ENCODE assay signal across 28 cellular contexts in the genomic region with DNA sequence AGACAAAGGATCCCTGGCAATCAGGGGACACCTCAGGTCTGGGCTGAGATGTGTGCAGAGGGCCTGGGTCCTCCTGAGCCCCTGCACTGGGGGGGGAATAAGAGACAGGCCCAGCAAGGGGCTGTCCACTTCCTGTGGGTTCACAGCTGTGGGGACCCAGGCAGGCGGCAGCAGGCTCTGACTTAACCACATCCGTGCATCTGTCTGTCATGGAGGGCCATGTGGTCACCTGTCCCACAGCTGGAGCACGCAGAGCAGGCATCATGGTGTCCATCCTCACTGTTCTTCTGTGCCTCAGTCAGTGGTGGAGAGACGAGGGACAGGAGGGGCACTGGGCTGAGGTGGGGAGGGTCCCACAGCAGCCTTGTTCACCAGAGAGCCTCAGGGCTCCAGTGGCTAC. TPM values are rescaled to one million over a fixed set of nuclear protein-coding genes. Genes with fewer than 3 reads are reported as not detected.
DNase-seq lines count a peak whose midpoint lies in the region; ATAC-seq and TF ChIP-seq lines count a peak whose summit lies in the region.
"Had no signal": no experiment of that assay in that cellular context is flagged by ENCODE, and none has a peak within 500 bp of the region (broad histone marks: within the 10 kb centered on the region; RNA-seq: fewer than 3 reads in every experiment).

No MANE protein-coding gene starts in this region.

- TF ChIP-seq CTCF in Loucy (conservative IDR thresholded peaks at IDR 0.05; ENCODE audit: low read length) (no peak), chondrocyte (IDR thresholded peaks at IDR 0.05) (no peak), upper lobe of left lung (IDR thresholded peaks at IDR 0.05) (no peak)

- H3K4me3 Mint-ChIP-seq in activated naive CD4-positive, alpha-beta T cell treated with anti-CD3 and anti-CD28 coated beads, Interleukin-2, amount 10 ng/mL, durations not matched to agents 7 days and 5 days, result no peak overlapping the region
- H3K4me3 Mint-ChIP-seq in chondrocyte (ENCODE audit: unreplicated experiment), result no peak overlapping the region
- H3K4me3 Mint-ChIP-seq: activated naive CD8-positive, alpha-beta T cell; naive thymus-derived CD8-positive, alpha-beta T cell had no signal

- no peak overlapping the region for H3K9ac ChIP-seq in Loucy (ENCODE audit: low read depth, low read length, poor library complexity, severe bottlenecking)
- H3K9ac ChIP-seq in Karpas-422 (ENCODE audit: low read length), result no peak overlapping the region
- H3K9ac ChIP-seq: parathyroid adenoma had no signal

- no peaks in the 10 kb centered on the region for H3F3A ChIP-seq in Loucy (ENCODE audit: low read depth)

- H3K9me3 Mint-ChIP-seq in activated naive CD4-positive, alpha-beta T cell treated with anti-CD3 and anti-CD28 coated beads, Interleukin-2, amount 10 ng/mL, durations not matched to agents 7 days and 5 days, result no peaks in the 10 kb centered on the region
- H3K9me3 Mint-ChIP-seq in chondrocyte (ENCODE audit: low read depth), result peaks cover 35% of the 10 kb centered on the region

- CTCF ChIA-PET in activated naive CD4-positive, alpha-beta T cell treated with anti-CD3 and anti-CD28 coated beads, Interleukin-2, amount 10 ng/mL, durations not matched to agents 7 days and 5 days (lab: Charles Lee), result no interaction called here

- ATAC-seq in upper lobe of left lung (ENCODE audit: low FRiP score in 2 of 2), result peak in 1 of 2 donors; percentile 29

- no peak for TF ChIP-seq EP300 in upper lobe of left lung (IDR thresholded peaks at IDR 0.05)

- DNase-seq in activated naive CD4-positive, alpha-beta T cell treated with anti-CD3 and anti-CD28 coated beads, Interleukin-2, amount 10 ng/mL, durations not matched to agents 7 days and 5 days, result peak; percentile 41
- no peak for DNase-seq in activated naive CD4-positive, alpha-beta T cell (lab: John Stamatoyannopoulos, UW)
- peak; percentile 83 for DNase-seq in chondrocyte (ENCODE audit: low spot score)
- DNase-seq in upper lobe of left lung, result peak; percentile 27 to 30
- no peak for DNase-seq in NCI-H510A treated with DMSO at 0.1 percent for 48 hours (lab: John Stamatoyannopoulos, UW)
- DNase-seq in Karpas-422, result no peak
- DNase-seq in 8988T, result no peak
- DNase-seq: ACHN; activated CD4-positive, alpha-beta T cell treated with anti-CD3 and anti-CD28 coated beads, Interleukin-2, amount 50 U/mL, for 1 hour; activated T-cell treated with anti-CD3 and anti-CD28 coated beads, Interleukin-2, amount 50 U/mL, for 1 hour; dermis blood vessel endothelial cell; foreskin fibroblast; GF-D8; hippocampal formation; islet precursor cell; mesenchymal stem cell; naive thymus-derived CD8-positive, alpha-beta T cell; NCI-H2081; NCI-H446 treated with DMSO at 0.1 percent for 48 hours; sigmoid colon; stimulated activated CD4-positive, alpha-beta T cell treated with anti-CD3 and anti-CD28 coated beads, Interleukin-1b, Interleukin-23, amount 100 ng/mL, for 48 hours had no signal

- H3K36me3 ChIP-seq in Loucy (ENCODE audit: insufficient read depth, low read length), result no peaks in the 10 kb centered on the region
- no peaks in the 10 kb centered on the region for H3K36me3 ChIP-seq in upper lobe of left lung
- no peaks in the 10 kb centered on the region for H3K36me3 ChIP-seq in Karpas-422 (ENCODE audit: insufficient read depth, low read length)
- H3K36me3 ChIP-seq: sigmoid colon had no signal

- H2AFZ ChIP-seq in Loucy (ENCODE audit: low read length) (no peak overlapping the region; the same call in 1 of the 2 replicates), Karpas-422 (ENCODE audit: low read length) (no peak overlapping the region)
- H2AFZ ChIP-seq: parathyroid adenoma had no signal

- H3K27me3 ChIP-seq in Loucy (ENCODE audit: insufficient read depth, low read length, poor library complexity, severe bottlenecking) (no peaks in the 10 kb centered on the region), upper lobe of left lung (no peaks in the 10 kb centered on the region), Karpas-422 (ENCODE audit: low read length) (no peaks in the 10 kb centered on the region)
- H3K27me3 ChIP-seq: sigmoid colon had no signal

- H3K27me3 Mint-ChIP-seq in activated naive CD4-positive, alpha-beta T cell treated with anti-CD3 and anti-CD28 coated beads, Interleukin-2, amount 10 ng/mL, durations not matched to agents 7 days and 5 days, result peaks cover 18% of the 10 kb centered on the region
- no peaks in the 10 kb centered on the region for H3K27me3 Mint-ChIP-seq in chondrocyte (ENCODE audit: low read depth)

- H3K36me3 Mint-ChIP-seq in activated naive CD4-positive, alpha-beta T cell treated with anti-CD3 and anti-CD28 coated beads, Interleukin-2, amount 10 ng/mL, durations not matched to agents 7 days and 5 days, result no peaks in the 10 kb centered on the region
- H3K36me3 Mint-ChIP-seq in chondrocyte (ENCODE audit: low read depth), result no peaks in the 10 kb centered on the region
- H3K36me3 Mint-ChIP-seq: activated naive CD8-positive, alpha-beta T cell; CD14-positive monocyte; naive thymus-derived CD8-positive, alpha-beta T cell had no signal

- H3K4me2 ChIP-seq in Loucy (ENCODE audit: low read depth, low read length, poor library complexity, severe bottlenecking) (peak overlapping the region; percentile 59), Karpas-422 (ENCODE audit: low read depth, low read length, poor library complexity, severe bottlenecking) (no peak overlapping the region)

- WGBS in upper lobe of left lung, 2 donors, result 43% methylated on average over 4 of the region's 4 CpGs; no CpG with 5 or more reads in 1 of the 2 donors

- H3K4me1 Mint-ChIP-seq in activated naive CD4-positive, alpha-beta T cell treated with anti-CD3 and anti-CD28 coated beads, Interleukin-2, amount 10 ng/mL, durations not matched to agents 7 days and 5 days, result peaks cover 14% of the 10 kb centered on the region
- no peaks in the 10 kb centered on the region for H3K4me1 Mint-ChIP-seq in chondrocyte (ENCODE audit: low read depth)

- H3K27ac ChIP-seq in upper lobe of left lung (no peak overlapping the region), Karpas-422 (ENCODE audit: low read length) (no peak overlapping the region)
- H3K27ac ChIP-seq: epithelial cell of prostate, parathyroid adenoma, sigmoid colon had no signal

- TF ChIP-seq POLR2A in upper lobe of left lung (IDR thresholded peaks at IDR 0.05), result no peak

- H3K79me2 ChIP-seq in Loucy (ENCODE audit: insufficient read depth, low read length) (no peaks in the 10 kb centered on the region), Karpas-422 (ENCODE audit: low read length) (no peaks in the 10 kb centered on the region)
- H3K79me2 ChIP-seq: parathyroid adenoma had no signal

- no peaks in the 10 kb centered on the region for H4K20me1 ChIP-seq in Loucy (ENCODE audit: insufficient read depth, low read length, poor library complexity, severe bottlenecking)
- H4K20me1 ChIP-seq in Karpas-422 (ENCODE audit: insufficient read depth, low read depth, low read length), result no peaks in the 10 kb centered on the region

- H3K9me2 ChIP-seq in Loucy (replicated peaks; ENCODE audit: low read depth, low read length) (no peaks in the 10 kb centered on the region), Karpas-422 (replicated peaks; ENCODE audit: insufficient read depth, low read length) (no peaks in the 10 kb centered on the region)

- H3K4me3 ChIP-seq in Loucy (ENCODE audit: low read length, poor library complexity, severe bottlenecking) (peak overlapping the region; percentile 22), upper lobe of left lung (no peak overlapping the region), Karpas-422 (ENCODE audit: low read length) (no peak overlapping the region)
- H3K4me3 ChIP-seq: K562, sigmoid colon had no signal

- H3K9me3 ChIP-seq in Loucy (ENCODE audit: insufficient read depth, low read depth, low read length) (no peaks in the 10 kb centered on the region), upper lobe of left lung (no peaks in the 10 kb centered on the region), Karpas-422 (ENCODE audit: low read length) (no peaks in the 10 kb centered on the region)
- H3K9me3 ChIP-seq: sigmoid colon had no signal

- H3K4me1 ChIP-seq in Loucy (ENCODE audit: insufficient read depth, low read length, poor library complexity, severe bottlenecking) (peaks cover 14% of the 10 kb centered on the region), upper lobe of left lung (no peaks in the 10 kb centered on the region), Karpas-422 (ENCODE audit: low read length) (no peaks in the 10 kb centered on the region)
- H3K4me1 ChIP-seq: parathyroid adenoma, sigmoid colon had no signal

- H3K27ac Mint-ChIP-seq in activated naive CD4-positive, alpha-beta T cell treated with anti-CD3 and anti-CD28 coated beads, Interleukin-2, amount 10 ng/mL, durations not matched to agents 7 days and 5 days, result no peak overlapping the region
- H3K27ac Mint-ChIP-seq in chondrocyte (ENCODE audit: unreplicated experiment), result no peak overlapping the region
- H3K27ac Mint-ChIP-seq: activated naive CD8-positive, alpha-beta T cell; naive thymus-derived CD8-positive, alpha-beta T cell had no signal

RNA-seq across cellular contexts. Expression of a gene that starts 16.3 kb away (rescaled TPM):
- total RNA-seq in chondrocyte (not detected in 3 replicates), upper lobe of left lung (not detected)
- not detected in 2 replicates for total RNA-seq in Karpas-422 (2014; rRNA removed; shearing (Covaris generic); ENCODE audit: low replicate concordance)
- total RNA-seq: dermis blood vessel endothelial cell; K562; naive thymus-derived CD8-positive, alpha-beta T cell; sigmoid colon; urinary bladder had no signal

RNA-seq across cellular contexts. Expression of a gene that starts 30.4 kb away (rescaled TPM):
- total RNA-seq in chondrocyte (not detected in 3 replicates), upper lobe of left lung (under 1 TPM in 4 of 6 donors, not detected in 2; 0.17 to 0.69 (median 0.31) TPM)
- not detected in 2 replicates for total RNA-seq in Karpas-422 (2014; rRNA removed; shearing (Covaris generic); ENCODE audit: low replicate concordance)
- total RNA-seq: dermis blood vessel endothelial cell, K562, sigmoid colon, urinary bladder had no signal

RNA-seq across cellular contexts. Expression of a gene that starts 45.1 kb away (rescaled TPM):
- total RNA-seq in chondrocyte, result not detected in 3 replicates
- total RNA-seq in upper lobe of left lung, result 10 to 100 TPM in 4 of 6 donors, 1 to 10 TPM in 2; 3.8 to 55.5 (median 24.9) TPM
- not detected in 2 replicates for total RNA-seq in Karpas-422 (2014; rRNA removed; shearing (Covaris generic); ENCODE audit: low replicate concordance)
- total RNA-seq: dermis blood vessel endothelial cell, K562 had no signal

Comparison
In these comparisons a context has a peak if more than half of its experiments do, and no peak if none do; other contexts are left out.
1. DNase-seq: peak in activated naive CD4-positive, alpha-beta T cell treated with anti-CD3 and anti-CD28 coated beads, Interleukin-2, amount 10 ng/mL, durations not matched to agents 7 days and 5 days (single experiment), chondrocyte (single experiment) and upper lobe of left lung (2 of 2); none in activated naive CD4-positive, alpha-beta T cell (0 of 4), NCI-H510A treated with DMSO at 0.1 percent for 48 hours (single experiment), Karpas-422 (single experiment) and 8988T (single experiment).